ENCODE assay signal across 14 cellular contexts in the genomic region with DNA sequence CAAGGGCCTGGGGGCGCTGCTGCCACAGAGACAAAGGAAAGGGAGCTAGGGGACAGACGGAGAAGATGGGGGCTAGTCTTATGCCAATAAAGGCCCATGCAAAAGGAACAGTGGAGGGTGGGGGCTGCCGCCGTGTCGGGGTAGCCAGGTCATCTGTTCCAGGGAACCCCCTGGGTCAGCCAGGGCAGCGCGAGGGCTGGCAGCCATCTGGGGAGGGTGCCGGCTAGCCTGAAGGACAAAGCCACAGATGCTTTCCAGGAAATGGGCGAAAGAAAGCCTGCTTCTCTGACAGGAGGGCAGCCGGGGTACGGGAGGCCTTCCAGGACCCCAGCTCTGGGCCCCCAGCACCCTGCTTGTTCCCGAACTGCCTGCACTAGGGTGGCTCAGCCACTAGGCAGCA. TPM values are rescaled to one million over a fixed set of nuclear protein-coding genes. Genes with fewer than 3 reads are reported as not detected.
A peak's percentile ranks its signal among the peaks of the same experiment; 100 is the strongest.
DNase-seq lines count a peak whose midpoint lies in the region; ATAC-seq and TF ChIP-seq lines count a peak whose summit lies in the region.
"Had no signal": no experiment of that assay in that cellular context is flagged by ENCODE, and none has a peak within 500 bp of the region (broad histone marks: within the 10 kb centered on the region; RNA-seq: fewer than 3 reads in every experiment).

No MANE protein-coding gene starts in this region.

- H3K27me3 Mint-ChIP-seq in HFFc6 (ENCODE audit: insufficient read depth) = 0 out of 2 replicates have a peak, but pooled peaks cover 2% of the 10 kb centered on the region
- no peaks in the 10 kb centered on the region for H3K27me3 Mint-ChIP-seq in dendritic cell treated with granulocyte-macrophage colony-stimulating factor and Interleukin-4, amounts not matched to agents 40 ng/mL and 50 ng/mL, for 4 days
- H3K27me3 Mint-ChIP-seq in neural crest cell (ENCODE audit: low read depth) = no peaks in the 10 kb centered on the region
- no peaks in the 10 kb centered on the region for H3K27me3 Mint-ChIP-seq in activated T-helper 17 cell treated with anti-CD3 and anti-CD28 coated beads, Interleukin-2, amount 50 U/mL, for 72 hours
- H3K27me3 Mint-ChIP-seq: CD4-positive, alpha-beta memory T cell had no signal

- H3K9me3 ChIP-seq in BLaER1 = no peaks in the 10 kb centered on the region
- H3K9me3 ChIP-seq: HAP-1 had no signal

- no peak overlapping the region for H3K4me3 ChIP-seq in BLaER1
- H3K4me3 ChIP-seq: GM12878, GM23338, HAP-1 had no signal

- no peak for TF ChIP-seq POLR2A in GM18505 (IDR thresholded peaks at IDR 0.05; ENCODE audit: borderline replicate concordance, extremely low read depth, insufficient read depth, insufficient read length)

- TF ChIP-seq CTCF in HFFc6 (IDR thresholded peaks at IDR 0.05) (peak; percentile 11; the same call in 1 of the 2 replicates), neural crest cell (conservative IDR thresholded peaks at IDR 0.05) (no peak)

- H3K27ac ChIP-seq in BLaER1 = peak overlapping the region; percentile 94; the same call in 1 of the 2 replicates
- H3K27ac ChIP-seq: C4-2B had no signal

- peaks cover 52% of the 10 kb centered on the region for H3K36me3 ChIP-seq in BLaER1

- H4K20me1 ChIP-seq in BLaER1 = peaks cover 17% of the 10 kb centered on the region; the same call in 1 of the 2 replicates

- H3K27ac Mint-ChIP-seq in HFFc6 (no peak overlapping the region), neural crest cell (ENCODE audit: unreplicated experiment) (peak overlapping the region; percentile 57)
- peak overlapping the region; percentile 93 for H3K27ac Mint-ChIP-seq in dendritic cell treated with granulocyte-macrophage colony-stimulating factor and Interleukin-4, amounts not matched to agents 40 ng/mL and 50 ng/mL, for 4 days
- no peak overlapping the region for H3K27ac Mint-ChIP-seq in activated T-helper 17 cell treated with anti-CD3 and anti-CD28 coated beads, Interleukin-2, amount 50 U/mL, for 72 hours
- H3K27ac Mint-ChIP-seq: GM23338 had no signal

- H3K9ac ChIP-seq in BLaER1 = no peak overlapping the region

- H3K27me3 ChIP-seq in BLaER1 = no peaks in the 10 kb centered on the region

- no peaks in the 10 kb centered on the region; the same call in 1 of the 2 replicates for H3K36me3 Mint-ChIP-seq in HFFc6 (ENCODE audit: low read depth)
- H3K36me3 Mint-ChIP-seq in dendritic cell treated with granulocyte-macrophage colony-stimulating factor and Interleukin-4, amounts not matched to agents 40 ng/mL and 50 ng/mL, for 4 days (ENCODE audit: low read depth) = peaks cover 81% of the 10 kb centered on the region
- H3K36me3 Mint-ChIP-seq in neural crest cell (ENCODE audit: low read depth) = no peaks in the 10 kb centered on the region
- H3K36me3 Mint-ChIP-seq in activated T-helper 17 cell treated with anti-CD3 and anti-CD28 coated beads, Interleukin-2, amount 50 U/mL, for 72 hours (ENCODE audit: low read depth) = peaks cover 21% of the 10 kb centered on the region
- H3K36me3 Mint-ChIP-seq: CD4-positive, alpha-beta memory T cell had no signal

- H3K4me1 Mint-ChIP-seq in HFFc6 (ENCODE audit: low read depth) (peaks cover 13% of the 10 kb centered on the region), neural crest cell (peaks cover 10% of the 10 kb centered on the region)
- H3K4me1 Mint-ChIP-seq in dendritic cell treated with granulocyte-macrophage colony-stimulating factor and Interleukin-4, amounts not matched to agents 40 ng/mL and 50 ng/mL, for 4 days (ENCODE audit: low read depth) = peaks cover 60% of the 10 kb centered on the region
- H3K4me1 Mint-ChIP-seq in activated T-helper 17 cell treated with anti-CD3 and anti-CD28 coated beads, Interleukin-2, amount 50 U/mL, for 72 hours = no peaks in the 10 kb centered on the region
- H3K4me1 Mint-ChIP-seq: CD4-positive, alpha-beta memory T cell; GM23338 had no signal

- peaks cover 73% of the 10 kb centered on the region for H3K4me1 ChIP-seq in BLaER1
- H3K4me1 ChIP-seq: HAP-1 had no signal

- intact Hi-C loops in dendritic cell treated with granulocyte-macrophage colony-stimulating factor and Interleukin-4, amounts not matched to agents 40 ng/mL and 50 ng/mL, for 4 days (cut with micrococcal nuclease) = no loop called here

- no peak overlapping the region for H3K4me2 ChIP-seq in BLaER1
- H3K4me2 ChIP-seq: GM23338 had no signal

- ATAC-seq in GM18505 (IDR thresholded peaks at IDR 0.05; ENCODE audit: unreplicated experiment) (no peak), GM21367 (IDR thresholded peaks at IDR 0.05; ENCODE audit: unreplicated experiment) (no peak)
- no peak for ATAC-seq in activated T-helper 17 cell treated with anti-CD3 and anti-CD28 coated beads, Interleukin-2, amount 50 U/mL, for 72 hours (replicated peaks)
- ATAC-seq: GM12878, GM23338 had no signal

- H3K4me3 Mint-ChIP-seq in HFFc6 (no peak overlapping the region), neural crest cell (no peak overlapping the region)
- H3K4me3 Mint-ChIP-seq in dendritic cell treated with granulocyte-macrophage colony-stimulating factor and Interleukin-4, amounts not matched to agents 40 ng/mL and 50 ng/mL, for 4 days = no peak overlapping the region
- no peak overlapping the region for H3K4me3 Mint-ChIP-seq in activated T-helper 17 cell treated with anti-CD3 and anti-CD28 coated beads, Interleukin-2, amount 50 U/mL, for 72 hours
- H3K4me3 Mint-ChIP-seq: CD4-positive, alpha-beta memory T cell; GM23338 had no signal

- H3K9me3 Mint-ChIP-seq in HFFc6 (no peaks in the 10 kb centered on the region), neural crest cell (no peaks in the 10 kb centered on the region)
- no peaks in the 10 kb centered on the region for H3K9me3 Mint-ChIP-seq in dendritic cell treated with granulocyte-macrophage colony-stimulating factor and Interleukin-4, amounts not matched to agents 40 ng/mL and 50 ng/mL, for 4 days
- H3K9me3 Mint-ChIP-seq in activated T-helper 17 cell treated with anti-CD3 and anti-CD28 coated beads, Interleukin-2, amount 50 U/mL, for 72 hours = no peaks in the 10 kb centered on the region
- H3K9me3 Mint-ChIP-seq: CD4-positive, alpha-beta memory T cell; GM23338 had no signal

- DNase-seq in HFFc6 (no peak), neural crest cell (ENCODE audit: low read depth, low spot score) (no peak)
- DNase-seq: ACHN; CD4-positive, alpha-beta memory T cell; DMS79 had no signal

RNA-seq across cellular contexts. Expression of a gene that starts 1.6 kb away (rescaled TPM):
- total RNA-seq in HFFc6 (2021; fragmentation: NEBNext Ultra II Directional; extraction: Animal tissue kit (Norgen Biotek cat#: 25700)) = 10 to 100 TPM in 2 of 6 experiments, 1 to 10 TPM in 4; 2.9 to 19.0 (median 3.2) TPM
- 1.3 and 1.4 TPM in 2 replicates for total RNA-seq in neural crest cell
- 1 to 10 TPM; 6.1 to 6.4 TPM for total RNA-seq in activated T-helper 17 cell treated with anti-CD3 and anti-CD28 coated beads, Interleukin-2, amount 50 U/mL, for 72 hours

RNA-seq across cellular contexts. Expression of a gene that starts 11.6 kb away (rescaled TPM):
- total RNA-seq in HFFc6 (2021; fragmentation: NEBNext Ultra II Directional; extraction: Animal tissue kit (Norgen Biotek cat#: 25700)) = 10 to 100 TPM; 28.5 to 33.3 (median 30.4) TPM
- 21.3 and 21.7 TPM in 2 replicates for total RNA-seq in neural crest cell
- 10 to 100 TPM; 10.3 to 24.0 TPM for total RNA-seq in activated T-helper 17 cell treated with anti-CD3 and anti-CD28 coated beads, Interleukin-2, amount 50 U/mL, for 72 hours

RNA-seq across cellular contexts. Expression of a gene that starts 24.9 kb away (rescaled TPM):
- 1 to 10 TPM; 6.2 to 9.4 (median 6.5) TPM for total RNA-seq in HFFc6 (2021; fragmentation: NEBNext Ultra II Directional; extraction: Animal tissue kit (Norgen Biotek cat#: 25700))
- total RNA-seq in neural crest cell = 18.2 and 19.0 TPM in 2 replicates
- total RNA-seq in activated T-helper 17 cell treated with anti-CD3 and anti-CD28 coated beads, Interleukin-2, amount 50 U/mL, for 72 hours = 10 to 100 TPM; 16.3 to 21.9 TPM

RNA-seq across cellular contexts. Expression of a gene that starts 35.3 kb away (rescaled TPM):
- 10 to 100 TPM; 40.8 to 55.1 (median 43.7) TPM for total RNA-seq in HFFc6 (2021; fragmentation: NEBNext Ultra II Directional; extraction: Animal tissue kit (Norgen Biotek cat#: 25700))
- total RNA-seq in neural crest cell = 84.1 and 89.3 TPM in 2 replicates
- 10 to 100 TPM; 56.3 to 81.0 TPM for total RNA-seq in activated T-helper 17 cell treated with anti-CD3 and anti-CD28 coated beads, Interleukin-2, amount 50 U/mL, for 72 hours

RNA-seq across cellular contexts. Expression of a gene that starts 35.4 kb away (rescaled TPM):
- total RNA-seq in HFFc6 (2021; fragmentation: NEBNext Ultra II Directional; extraction: Animal tissue kit (Norgen Biotek cat#: 25700)) = 10 to 100 TPM; 69.1 to 81.0 (median 75.9) TPM
- total RNA-seq in neural crest cell = 82.1 and 86.6 TPM in 2 replicates
- total RNA-seq in activated T-helper 17 cell treated with anti-CD3 and anti-CD28 coated beads, Interleukin-2, amount 50 U/mL, for 72 hours = 100 to 1,000 TPM in 1 of 2 donors, 10 to 100 TPM in 1; 89.7 to 123 TPM

Comparison
In these comparisons a context has a peak if more than half of its experiments do, and no peak if none do; other contexts are left out.
1. H3K27ac Mint-ChIP-seq: peak in dendritic cell treated with granulocyte-macrophage colony-stimulating factor and Interleukin-4, amounts not matched to agents 40 ng/mL and 50 ng/mL, for 4 days (single experiment) and neural crest cell (single experiment); none in HFFc6 (single experiment) and activated T-helper 17 cell treated with anti-CD3 and anti-CD28 coated beads, Interleukin-2, amount 50 U/mL, for 72 hours (single experiment).